11 cellular contexts compared by ENCODE assay signal in the genomic region with DNA sequence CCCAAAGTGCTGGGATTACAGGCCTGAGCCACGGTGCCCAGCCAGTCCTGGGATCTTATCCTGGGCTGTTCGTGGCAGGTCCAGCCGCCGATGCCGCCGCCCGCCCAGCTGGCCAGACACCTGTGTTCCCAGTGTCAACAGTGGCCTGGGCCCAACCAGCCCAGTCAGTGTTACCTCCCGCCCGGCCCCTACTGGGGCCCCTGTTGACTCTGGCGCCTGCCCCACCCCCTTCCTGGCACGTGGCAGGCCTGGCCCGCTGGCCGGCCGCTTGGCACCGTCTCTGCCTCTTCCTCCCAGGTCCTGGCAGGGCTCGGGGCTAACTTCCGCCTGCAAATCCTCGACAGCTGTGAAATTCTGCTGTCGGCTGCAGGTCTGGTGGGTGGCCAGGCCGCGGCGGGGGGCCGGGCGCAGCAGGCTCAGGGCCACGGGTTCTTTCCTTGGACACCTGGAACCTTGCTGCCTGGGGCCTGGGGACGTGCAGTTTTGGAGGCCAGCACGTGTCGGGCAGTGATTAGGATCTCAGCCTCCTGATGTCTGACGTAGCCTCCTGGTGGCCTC. TPM values are rescaled to one million over a fixed set of nuclear protein-coding genes. Genes with fewer than 3 reads are reported as not detected.
DNase-seq lines count a peak whose midpoint lies in the region; ATAC-seq, FAIRE-seq and TF ChIP-seq lines count a peak whose summit lies in the region.
"Had no signal": no experiment of that assay in that cellular context is flagged by ENCODE, and none has a peak within 500 bp of the region (broad histone marks: within the 10 kb centered on the region; RNA-seq: fewer than 3 reads in every experiment).

No MANE protein-coding gene starts in this region.

- H3K9me3 ChIP-seq in endothelial cell of umbilical vein (replicated peaks; ENCODE audit: control insufficient read depth, insufficient read depth, low read length), result no peaks in the 10 kb centered on the region

- H3K4me1 ChIP-seq in endothelial cell of umbilical vein (ENCODE audit: control insufficient read depth, extremely low read depth, insufficient read depth, low read length), result peaks cover 15% of the 10 kb centered on the region

- dilution Hi-C loops in endothelial cell of umbilical vein (cut with MboI; ENCODE audit: extremely low pct_ligation_motif_present, low sequenced_read_pairs), result no loop called here

- no peaks in the 10 kb centered on the region for H3K27me3 ChIP-seq in endothelial cell of umbilical vein (ENCODE audit: control insufficient read depth in 2 of 2, insufficient read depth in 2 of 2, low read length in 2 of 2)

- no peak for TF ChIP-seq CTCF in natural killer cell (IDR thresholded peaks at IDR 0.05)
- TF ChIP-seq CTCF in endothelial cell of umbilical vein (IDR thresholded peaks at IDR 0.05; ENCODE audit: extremely low read depth in 1 of 2, insufficient read depth in 1 of 2, low read depth in 1 of 2, low read length in 2 of 2), result no peak

- H3K4me3 ChIP-seq in endothelial cell of umbilical vein (replicated peaks in 1 of 3; ENCODE audit: insufficient read depth in 1 of 3, low read depth in 1 of 3, low read length in 3 of 3), result no peak overlapping the region

- peaks cover 0 to 3% of the 10 kb centered on the region in 2 donors for H3K27me3 Mint-ChIP-seq in natural killer cell (ENCODE audit: low read depth in 2 of 2)
- H3K27me3 Mint-ChIP-seq in natural killer cell treated with Interleukin-12 subunit alpha and Interleukin-12 subunit beta and Interleukin-15 and Interleukin-18, amount 100 ng/mL, for 72 hours, result peaks cover 0 to 2% of the 10 kb centered on the region in 2 donors
- H3K27me3 Mint-ChIP-seq: CD4-positive, CD25-positive, alpha-beta regulatory T cell; naive B cell had no signal

- no peaks in the 10 kb centered on the region for H3K36me3 ChIP-seq in endothelial cell of umbilical vein (ENCODE audit: control insufficient read depth in 2 of 2, extremely low read depth in 1 of 2, insufficient read depth in 2 of 2, low read length in 2 of 2)

- H3K79me2 ChIP-seq in endothelial cell of umbilical vein (ENCODE audit: control insufficient read depth, insufficient read depth, low read length), result peaks cover 2% of the 10 kb centered on the region

- H3K27ac Mint-ChIP-seq in natural killer cell, result no peak overlapping the region
- no peak overlapping the region for H3K27ac Mint-ChIP-seq in natural killer cell treated with Interleukin-12 subunit alpha and Interleukin-12 subunit beta and Interleukin-15 and Interleukin-18, amount 100 ng/mL, for 72 hours
- H3K27ac Mint-ChIP-seq: CD4-positive, CD25-positive, alpha-beta regulatory T cell had no signal

- H3K9me1 ChIP-seq in endothelial cell of umbilical vein (replicated peaks; ENCODE audit: control insufficient read depth, extremely low read depth, insufficient read depth, low read length), result no peaks in the 10 kb centered on the region

- no peaks in the 10 kb centered on the region for H3K36me3 Mint-ChIP-seq in natural killer cell
- H3K36me3 Mint-ChIP-seq in natural killer cell treated with Interleukin-12 subunit alpha and Interleukin-12 subunit beta and Interleukin-15 and Interleukin-18, amount 100 ng/mL, for 72 hours, result peaks cover 6% of the 10 kb centered on the region
- H3K36me3 Mint-ChIP-seq: naive B cell had no signal

- no peak overlapping the region for H3K9ac ChIP-seq in endothelial cell of umbilical vein (replicated peaks; ENCODE audit: extremely low read depth, insufficient read depth, low read length)

- H3K4me3 Mint-ChIP-seq in natural killer cell, result no peak overlapping the region
- H3K4me3 Mint-ChIP-seq in natural killer cell treated with Interleukin-12 subunit alpha and Interleukin-12 subunit beta and Interleukin-15 and Interleukin-18, amount 100 ng/mL, for 72 hours, result no peak overlapping the region
- H3K4me3 Mint-ChIP-seq: CD4-positive, CD25-positive, alpha-beta regulatory T cell; naive B cell had no signal

- peak; percentile 85 for FAIRE-seq in endothelial cell of umbilical vein (lab: Jason Lieb, UNC)

- CTCF ChIA-PET in endothelial cell of umbilical vein (lab: Charles Lee), result interaction anchor here (1.2 to 1.3 kb wide), 2 partner anchors 12 to 50 kb away, joined by 6 to 7 read pairs; a partner anchor contains a TSS

- peaks cover 11 to 38% of the 10 kb centered on the region in 2 donors for H3K4me1 Mint-ChIP-seq in natural killer cell
- peaks cover 9 to 23% of the 10 kb centered on the region in 2 donors for H3K4me1 Mint-ChIP-seq in natural killer cell treated with Interleukin-12 subunit alpha and Interleukin-12 subunit beta and Interleukin-15 and Interleukin-18, amount 100 ng/mL, for 72 hours (ENCODE audit: low read depth in 2 of 2)

- DNase-seq in natural killer cell, result no peak
- DNase-seq in natural killer cell treated with Interleukin-12 subunit alpha and Interleukin-12 subunit beta and Interleukin-15 and Interleukin-18, amount 100 ng/mL, for 72 hours (ENCODE audit: low spot score), result no peak
- peak; percentile 93 for DNase-seq in endothelial cell of umbilical vein (ENCODE audit: low read depth, low spot score)
- DNase-seq in mucosa of gallbladder (ENCODE audit: low spot score), result peak; percentile 88
- no peak for DNase-seq in NCI-H345 (lab: John Stamatoyannopoulos, UW)
- no peak for DNase-seq in activated T-cell treated with anti-CD3 and anti-CD28 coated beads for 4 hours
- DNase-seq: CD4-positive, CD25-positive, alpha-beta regulatory T cell; naive B cell had no signal

- ATAC-seq in natural killer cell, result peak; percentile 59 to 62 (median 61)
- ATAC-seq in natural killer cell treated with Interleukin-12 subunit alpha and Interleukin-12 subunit beta and Interleukin-15 and Interleukin-18, amount 100 ng/mL, for 72 hours, result no peak
- ATAC-seq in GM18517 (IDR thresholded peaks at IDR 0.05; ENCODE audit: unreplicated experiment), result no peak
- ATAC-seq in HG03565 (IDR thresholded peaks at IDR 0.05; ENCODE audit: unreplicated experiment), result no peak

- BruUV-seq in endothelial cell of umbilical vein (replicated peaks; lab: Mats Ljungman, UMichigan), result no TSS peak

- no peak overlapping the region for H3K4me2 ChIP-seq in endothelial cell of umbilical vein (ENCODE audit: insufficient read depth, low read length)

- H2AFZ ChIP-seq in endothelial cell of umbilical vein (ENCODE audit: low read depth, low read length), result no peak overlapping the region

- peak; percentile 31 for TF ChIP-seq POLR2A in endothelial cell of umbilical vein (IDR thresholded peaks at IDR 0.05; ENCODE audit: low read depth, low read length)

- no peaks in the 10 kb centered on the region for H4K20me1 ChIP-seq in endothelial cell of umbilical vein (replicated peaks; ENCODE audit: control insufficient read depth, extremely low read depth, insufficient read depth, low read length)

- H3K9me3 Mint-ChIP-seq in natural killer cell, result no peaks in the 10 kb centered on the region
- H3K9me3 Mint-ChIP-seq in natural killer cell treated with Interleukin-12 subunit alpha and Interleukin-12 subunit beta and Interleukin-15 and Interleukin-18, amount 100 ng/mL, for 72 hours, result peaks cover 3% of the 10 kb centered on the region

- intact Hi-C loops in natural killer cell (cut with micrococcal nuclease), result no loop called here
- intact Hi-C loops in endothelial cell of umbilical vein (cut with micrococcal nuclease), result loop anchor here (10.0 kb wide), 1 partner anchor 170 kb away; a partner anchor contains a TSS

- POLR2A ChIA-PET in endothelial cell of umbilical vein (lab: Charles Lee), result no interaction called here

- peak overlapping the region; percentile 19 for H3K27ac ChIP-seq in endothelial cell of umbilical vein (ENCODE audit: insufficient read depth, low read depth, low read length)

RNA-seq across cellular contexts. Expression of a gene that starts 9.1 kb away (rescaled TPM):
- total RNA-seq in natural killer cell, result 10 to 100 TPM; 15.9 to 24.6 (median 24.2) TPM
- 10 to 100 TPM; 42.8 to 46.1 TPM for total RNA-seq in natural killer cell treated with Interleukin-12 subunit alpha and Interleukin-12 subunit beta and Interleukin-15 and Interleukin-18, amount 100 ng/mL, for 72 hours
- total RNA-seq in endothelial cell of umbilical vein, result 10.8 and 13.2 TPM in 2 replicates
- 5.4 and 7.6 TPM in 2 replicates for polyA plus RNA-seq in endothelial cell of umbilical vein
- polyA plus RNA-seq in endothelial cell of umbilical vein (2011; cell fraction: cytosol; rRNA removed), result 4.5 and 5.3 TPM in 2 replicates
- polyA plus RNA-seq in endothelial cell of umbilical vein (2011; cell fraction: nucleus; rRNA removed), result 7.6 and 12.8 TPM in 2 replicates
- polyA plus RNA-seq in endothelial cell of umbilical vein (2012), result 7.6 and 13.1 TPM in 2 replicates
- polyA minus RNA-seq in endothelial cell of umbilical vein, result 12.7 and 14.8 TPM in 2 replicates
- 11.4 TPM for polyA minus RNA-seq in endothelial cell of umbilical vein (2011; cell fraction: cytosol; rRNA and poly(A)+ RNA removed)
- polyA minus RNA-seq in endothelial cell of umbilical vein (2011; cell fraction: nucleus; rRNA and poly(A)+ RNA removed), result 8.6 and 13.0 TPM in 2 replicates
- total RNA-seq in mucosa of gallbladder, result 7.0 TPM

RNA-seq across cellular contexts. Expression of a gene that starts 17.8 kb away (rescaled TPM):
- under 1 TPM in 1 of 3 donors, not detected in 2; 0.31 TPM for total RNA-seq in natural killer cell
- 1 to 10 TPM in 1 of 2 donors, not detected in 1; 1.1 TPM for total RNA-seq in natural killer cell treated with Interleukin-12 subunit alpha and Interleukin-12 subunit beta and Interleukin-15 and Interleukin-18, amount 100 ng/mL, for 72 hours
- total RNA-seq in endothelial cell of umbilical vein, result not detected in 2 replicates
- polyA plus RNA-seq in endothelial cell of umbilical vein, result not detected in 2 replicates
- not detected in 2 replicates for polyA plus RNA-seq in endothelial cell of umbilical vein (2011; cell fraction: cytosol; rRNA removed)
- polyA plus RNA-seq in endothelial cell of umbilical vein (2011; cell fraction: nucleus; rRNA removed), result not detected in 2 replicates
- polyA plus RNA-seq in endothelial cell of umbilical vein (2012), result not detected in 2 replicates
- polyA minus RNA-seq in endothelial cell of umbilical vein, result 0.28 TPM in 1 of 2 replicates, not detected in the other
- not detected for polyA minus RNA-seq in endothelial cell of umbilical vein (2011; cell fraction: cytosol; rRNA and poly(A)+ RNA removed)
- not detected in 2 replicates for polyA minus RNA-seq in endothelial cell of umbilical vein (2011; cell fraction: nucleus; rRNA and poly(A)+ RNA removed)
- 0.17 TPM for total RNA-seq in mucosa of gallbladder

RNA-seq across cellular contexts. Expression of a gene that starts 21.9 kb away (rescaled TPM):
- 100 to 1,000 TPM in 1 of 3 donors, 10 to 100 TPM in 2; 88.7 to 106 (median 97.8) TPM for total RNA-seq in natural killer cell
- 10 to 100 TPM; 48.4 to 68.3 TPM for total RNA-seq in natural killer cell treated with Interleukin-12 subunit alpha and Interleukin-12 subunit beta and Interleukin-15 and Interleukin-18, amount 100 ng/mL, for 72 hours
- total RNA-seq in endothelial cell of umbilical vein, result 49.6 and 53.9 TPM in 2 replicates
- polyA plus RNA-seq in endothelial cell of umbilical vein, result 51.8 and 70.6 TPM in 2 replicates
- 22.2 and 29.8 TPM in 2 replicates for polyA plus RNA-seq in endothelial cell of umbilical vein (2011; cell fraction: cytosol; rRNA removed)
- polyA plus RNA-seq in endothelial cell of umbilical vein (2011; cell fraction: nucleus; rRNA removed), result 25.4 and 25.8 TPM in 2 replicates
- polyA plus RNA-seq in endothelial cell of umbilical vein (2012), result 33.4 and 53.0 TPM in 2 replicates
- 18.9 and 19.7 TPM in 2 replicates for polyA minus RNA-seq in endothelial cell of umbilical vein
- polyA minus RNA-seq in endothelial cell of umbilical vein (2011; cell fraction: cytosol; rRNA and poly(A)+ RNA removed), result 7.7 TPM
- polyA minus RNA-seq in endothelial cell of umbilical vein (2011; cell fraction: nucleus; rRNA and poly(A)+ RNA removed), result 5.4 and 9.2 TPM in 2 replicates
- total RNA-seq in mucosa of gallbladder, result 47.5 TPM

RNA-seq across cellular contexts. Expression of a gene that starts 41.7 kb away (rescaled TPM):
- total RNA-seq in natural killer cell (not detected), endothelial cell of umbilical vein (not detected in 2 replicates), mucosa of gallbladder (not detected)
- total RNA-seq in natural killer cell treated with Interleukin-12 subunit alpha and Interleukin-12 subunit beta and Interleukin-15 and Interleukin-18, amount 100 ng/mL, for 72 hours, result not detected
- not detected in 2 replicates for polyA plus RNA-seq in endothelial cell of umbilical vein
- polyA plus RNA-seq in endothelial cell of umbilical vein (2011; cell fraction: cytosol; rRNA removed), result not detected in 2 replicates
- not detected in 2 replicates for polyA plus RNA-seq in endothelial cell of umbilical vein (2011; cell fraction: nucleus; rRNA removed)
- polyA plus RNA-seq in endothelial cell of umbilical vein (2012), result not detected in 2 replicates
- polyA minus RNA-seq in endothelial cell of umbilical vein, result not detected in 2 replicates
- polyA minus RNA-seq in endothelial cell of umbilical vein (2011; cell fraction: cytosol; rRNA and poly(A)+ RNA removed), result 1,914 TPM
- polyA minus RNA-seq in endothelial cell of umbilical vein (2011; cell fraction: nucleus; rRNA and poly(A)+ RNA removed), result not detected in 2 replicates
- total RNA-seq: activated CD8-positive, alpha-beta memory T cell treated with anti-CD3 and anti-CD28 coated beads for 36 hours; CD4-positive, CD25-positive, alpha-beta regulatory T cell had no signal
- polyA plus RNA-seq: CD4-positive, CD25-positive, alpha-beta regulatory T cell had no signal

RNA-seq across cellular contexts. Expression of a gene that starts 42.0 kb away (rescaled TPM):
- total RNA-seq in natural killer cell (10 to 100 TPM; 44.2 to 50.1 (median 44.7) TPM), endothelial cell of umbilical vein (54.7 and 63.1 TPM in 2 replicates), mucosa of gallbladder (66.9 TPM)
- 10 to 100 TPM; 46.4 to 79.6 TPM for total RNA-seq in natural killer cell treated with Interleukin-12 subunit alpha and Interleukin-12 subunit beta and Interleukin-15 and Interleukin-18, amount 100 ng/mL, for 72 hours
- 66.5 and 96.6 TPM in 2 replicates for polyA plus RNA-seq in endothelial cell of umbilical vein
- 33.5 and 44.8 TPM in 2 replicates for polyA plus RNA-seq in endothelial cell of umbilical vein (2011; cell fraction: cytosol; rRNA removed)
- polyA plus RNA-seq in endothelial cell of umbilical vein (2011; cell fraction: nucleus; rRNA removed), result 39.3 and 41.1 TPM in 2 replicates
- 34.9 and 47.5 TPM in 2 replicates for polyA plus RNA-seq in endothelial cell of umbilical vein (2012)
- polyA minus RNA-seq in endothelial cell of umbilical vein, result 32.5 and 45.6 TPM in 2 replicates
- polyA minus RNA-seq in endothelial cell of umbilical vein (2011; cell fraction: cytosol; rRNA and poly(A)+ RNA removed), result 31.4 TPM
- polyA minus RNA-seq in endothelial cell of umbilical vein (2011; cell fraction: nucleus; rRNA and poly(A)+ RNA removed), result 22.8 and 36.9 TPM in 2 replicates

Comparison
In these comparisons a context has a peak if more than half of its experiments do, and no peak if none do; other contexts are left out.
1. ATAC-seq: peak in natural killer cell (3 of 3); none in natural killer cell treated with Interleukin-12 subunit alpha and Interleukin-12 subunit beta and Interleukin-15 and Interleukin-18, amount 100 ng/mL, for 72 hours (0 of 2), GM18517 (single experiment) and HG03565 (single experiment).
2. DNase-seq: peak in endothelial cell of umbilical vein (single experiment) and mucosa of gallbladder (single experiment); none in natural killer cell (single experiment), natural killer cell treated with Interleukin-12 subunit alpha and Interleukin-12 subunit beta and Interleukin-15 and Interleukin-18, amount 100 ng/mL, for 72 hours (single experiment), NCI-H345 (single experiment) and activated T-cell treated with anti-CD3 and anti-CD28 coated beads for 4 hours (single experiment).